1 cellular context compared by ENCODE assay signal in the genomic region with DNA sequence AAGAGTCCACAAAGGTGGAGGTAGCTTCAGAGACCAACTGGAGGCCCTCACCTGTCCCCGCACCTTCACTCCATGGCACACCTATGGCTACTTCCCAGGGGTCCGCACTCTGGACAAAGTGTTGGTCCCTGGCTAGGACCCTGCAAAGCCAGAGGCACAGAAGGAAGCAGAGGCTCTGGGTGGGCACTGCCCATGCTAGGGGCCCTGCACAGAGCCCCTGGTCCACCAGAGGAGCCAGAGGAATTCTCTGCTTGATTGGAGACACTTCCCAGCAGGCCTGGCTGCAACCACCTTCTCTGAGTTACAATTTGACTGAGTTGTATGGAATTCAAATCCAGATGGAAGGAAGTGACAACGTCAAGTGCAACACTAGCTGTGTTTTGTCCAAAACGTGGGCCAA.
TF ChIP-seq lines count a peak whose summit lies in the region.

No MANE protein-coding gene starts in this region.

TF ChIP-seq in H1, 55 proteins besides CTCF, POLR2A, EP300 and RAD21:
- TF ChIP-seq CTBP2 (IDR thresholded peaks at IDR 0.05; ENCODE audit: borderline replicate concordance, insufficient read depth, insufficient read length, low read length) (no peak), BACH1 (IDR thresholded peaks at IDR 0.05; ENCODE audit: low read length) (no peak), SP1 (IDR thresholded peaks at IDR 0.05; ENCODE audit: low read depth, low read length) (no peak), SRF (IDR thresholded peaks at IDR 0.05; ENCODE audit: low read depth, low read length) (no peak), POLR2AphosphoS5 (IDR thresholded peaks at IDR 0.05; ENCODE audit: low read depth, low read length) (no peak), CEBPB (IDR thresholded peaks at IDR 0.05; ENCODE audit: low read depth, low read length) (no peak), POU5F1 (IDR thresholded peaks at IDR 0.05; ENCODE audit: low read depth, low read length) (no peak), HDAC6 (IDR thresholded peaks at IDR 0.05; ENCODE audit: low read depth, low read length) (no peak), RXRA (IDR thresholded peaks at IDR 0.05; ENCODE audit: insufficient read depth, low read depth, low read length) (no peak), CHD2 (IDR thresholded peaks at IDR 0.05; ENCODE audit: low read length) (no peak), SUZ12 (IDR thresholded peaks at IDR 0.05; ENCODE audit: low read length) (no peak)
- TF ChIP-seq, protein P1, sequence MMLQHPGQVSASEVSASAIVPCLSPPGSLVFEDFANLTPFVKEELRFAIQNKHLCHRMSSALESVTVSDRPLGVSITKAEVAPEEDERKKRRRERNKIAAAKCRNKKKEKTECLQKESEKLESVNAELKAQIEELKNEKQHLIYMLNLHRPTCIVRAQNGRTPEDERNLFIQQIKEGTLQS (IDR thresholded peaks at IDR 0.05; ENCODE audit: insufficient read depth, low read depth, low read length) = no peak
- TF ChIP-seq, protein P2, sequence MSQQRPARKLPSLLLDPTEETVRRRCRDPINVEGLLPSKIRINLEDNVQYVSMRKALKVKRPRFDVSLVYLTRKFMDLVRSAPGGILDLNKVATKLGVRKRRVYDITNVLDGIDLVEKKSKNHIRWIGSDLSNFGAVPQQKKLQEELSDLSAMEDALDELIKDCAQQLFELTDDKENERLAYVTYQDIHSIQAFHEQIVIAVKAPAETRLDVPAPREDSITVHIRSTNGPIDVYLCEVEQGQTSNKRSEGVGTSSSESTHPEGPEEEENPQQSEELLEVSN (IDR thresholded peaks at IDR 0.05) = no peak
